Comparison of ENCODE assay signal across 28 cellular contexts in the genomic region with DNA sequence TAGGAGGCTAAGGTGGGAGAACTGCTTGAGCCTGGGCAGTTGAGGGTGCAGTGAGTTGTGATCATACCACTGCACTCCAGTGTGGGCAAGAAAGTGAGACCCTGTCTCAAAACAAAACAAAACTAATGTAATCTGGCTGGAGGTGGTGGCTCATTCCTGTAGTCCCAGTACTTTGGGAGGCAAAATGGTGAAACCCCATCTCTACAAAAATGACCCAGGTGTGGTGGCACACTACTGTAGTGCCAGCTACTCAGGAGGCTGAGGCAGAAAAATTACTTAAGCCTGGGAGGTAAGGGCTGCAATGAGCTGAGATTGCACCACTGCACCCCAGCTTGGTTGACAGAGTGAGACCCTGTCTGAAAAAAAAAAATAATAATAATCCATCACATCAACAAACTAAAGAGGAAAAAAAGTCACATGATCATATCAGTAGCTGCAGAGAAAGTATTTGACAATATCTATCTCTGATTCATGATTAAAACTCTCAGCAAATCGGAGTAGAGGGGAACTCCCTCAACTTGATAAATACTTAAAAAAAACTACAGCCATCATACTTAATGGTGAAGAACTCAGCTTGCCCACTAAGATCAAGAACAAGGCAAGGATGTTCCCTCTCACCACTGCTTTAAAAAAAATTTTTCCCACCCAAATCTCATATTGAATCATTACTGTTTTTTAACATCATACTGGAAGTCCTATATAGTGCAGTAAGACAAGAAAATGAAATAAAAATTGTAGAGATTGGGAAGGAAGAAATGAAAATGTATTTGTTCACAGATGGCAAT. TPM values are rescaled to one million over a fixed set of nuclear protein-coding genes. Genes with fewer than 3 reads are reported as not detected.
A peak's percentile ranks its signal among the peaks of the same experiment; 100 is the strongest.
DNase-seq lines count a peak whose midpoint lies in the region; ATAC-seq lines count a peak whose summit lies in the region.
"Had no signal": no experiment of that assay in that cellular context is flagged by ENCODE, and none has a peak within 500 bp of the region (broad histone marks: within the 10 kb centered on the region; RNA-seq: fewer than 3 reads in every experiment).

No MANE protein-coding gene starts in this region.

- POLR2A ChIA-PET in activated CD4-positive, alpha-beta T cell treated with anti-CD3 and anti-CD28 coated beads for 36 hours (lab: Charles Lee) = interaction anchor here (0.6 to 1.0 kb wide), 3 partner anchors 25 to 124 kb away, joined by 3 to 6 read pairs (median 3); no protein-coding TSS in a partner anchor

- H3K9ac ChIP-seq in skeletal muscle tissue (ENCODE audit: low read depth in 1 of 3, low read length in 3 of 3) = no peak overlapping the region

- H3K4me1 Mint-ChIP-seq in activated CD4-positive, alpha-beta T cell treated with anti-CD3 and anti-CD28 coated beads for 36 hours = peaks cover 25% of the 10 kb centered on the region
- H3K4me1 Mint-ChIP-seq in activated CD4-positive, alpha-beta T cell treated with anti-CD3 and anti-CD28 coated beads, Interleukin-2, amount 10 ng/mL, durations not matched to agents 24 days and 14 days = peaks cover 3% of the 10 kb centered on the region
- peaks cover 14% of the 10 kb centered on the region for H3K4me1 Mint-ChIP-seq in activated naive CD8-positive, alpha-beta T cell treated with anti-CD3 and anti-CD28 coated beads, Interleukin-2, amount 50 U/mL, for 24 hours
- H3K4me1 Mint-ChIP-seq in activated naive CD8-positive, alpha-beta T cell treated with anti-CD3 and anti-CD28 coated beads for 36 hours = peaks cover 16% of the 10 kb centered on the region

- intact Hi-C loops in activated CD4-positive, alpha-beta T cell treated with anti-CD3 and anti-CD28 coated beads for 36 hours (cut with DNase I, micrococcal nuclease) = no loop called here
- intact Hi-C loops in activated CD4-positive, alpha-beta T cell treated with anti-CD3 and anti-CD28 coated beads, Interleukin-2, amount 10 ng/mL, durations not matched to agents 24 days and 14 days (cut with micrococcal nuclease) = no loop called here

- H3K4me3 Mint-ChIP-seq in activated CD4-positive, alpha-beta T cell treated with anti-CD3 and anti-CD28 coated beads for 36 hours = no peak overlapping the region
- H3K4me3 Mint-ChIP-seq in activated CD4-positive, alpha-beta T cell treated with anti-CD3 and anti-CD28 coated beads, Interleukin-2, amount 10 ng/mL, durations not matched to agents 24 days and 14 days = no peak overlapping the region
- no peak overlapping the region for H3K4me3 Mint-ChIP-seq in activated naive CD8-positive, alpha-beta T cell treated with anti-CD3 and anti-CD28 coated beads, Interleukin-2, amount 50 U/mL, for 24 hours
- H3K4me3 Mint-ChIP-seq in activated naive CD8-positive, alpha-beta T cell treated with anti-CD3 and anti-CD28 coated beads for 36 hours = no peak overlapping the region
- H3K4me3 Mint-ChIP-seq: B cell; CD8-positive, alpha-beta memory T cell had no signal

- peak overlapping the region; percentile 47 for H3K27ac Mint-ChIP-seq in activated CD4-positive, alpha-beta T cell treated with anti-CD3 and anti-CD28 coated beads for 36 hours
- no peak overlapping the region for H3K27ac Mint-ChIP-seq in activated CD4-positive, alpha-beta T cell treated with anti-CD3 and anti-CD28 coated beads, Interleukin-2, amount 10 ng/mL, durations not matched to agents 24 days and 14 days
- peak overlapping the region; percentile 31 for H3K27ac Mint-ChIP-seq in activated naive CD8-positive, alpha-beta T cell treated with anti-CD3 and anti-CD28 coated beads, Interleukin-2, amount 50 U/mL, for 24 hours
- no peak overlapping the region for H3K27ac Mint-ChIP-seq in activated naive CD8-positive, alpha-beta T cell treated with anti-CD3 and anti-CD28 coated beads for 36 hours
- H3K27ac Mint-ChIP-seq: B cell, IgD-negative memory B cell had no signal

- H3K9me3 ChIP-seq in skeletal muscle tissue (ENCODE audit: control insufficient read depth in 3 of 3, low read length in 3 of 3) = no peaks in the 10 kb centered on the region

- H3K4me3 ChIP-seq in skeletal muscle tissue (ENCODE audit: low read length in 3 of 3) = no peak overlapping the region
- H3K4me3 ChIP-seq: GM12878 had no signal

- DNase-seq in activated CD4-positive, alpha-beta T cell treated with anti-CD3 and anti-CD28 coated beads for 36 hours = peak; percentile 11
- DNase-seq in activated CD4-positive, alpha-beta T cell treated with anti-CD3 and anti-CD28 coated beads, Interleukin-2, amount 10 ng/mL, durations not matched to agents 24 days and 14 days = no peak
- no peak for DNase-seq in activated naive CD8-positive, alpha-beta T cell treated with anti-CD3 and anti-CD28 coated beads, Interleukin-2, amount 50 U/mL, for 24 hours
- DNase-seq in activated naive CD8-positive, alpha-beta T cell treated with anti-CD3 and anti-CD28 coated beads for 36 hours = no peak
- DNase-seq in medulla oblongata (ENCODE audit: extremely low spot score) = no peak
- no peak for DNase-seq in stimulated activated CD8-positive, alpha-beta memory T cell treated with anti-CD3 and anti-CD28 coated beads, Interleukin-4, amount 100 ng/mL, for 48 hours
- DNase-seq: CD8-positive, alpha-beta memory T cell; DMS 273 treated with DMSO at 0.1 percent for 48 hours; DMS79; EL; GDM1; HCEC 1CT; NCI-H1048; NCI-H1417; NCI-H1694; NCI-H2029 treated with DMSO at 0.1 percent for 48 hours; NCI-H446 treated with DMSO at 0.1 percent for 48 hours; NCI-H526; NCI-H82; NK-92 treated with Interleukin-12 subunit alpha and Interleukin-12 subunit beta, amount 100 ng/mL, for 24 hours; PC-3 had no signal

- H3K27me3 Mint-ChIP-seq in activated CD4-positive, alpha-beta T cell treated with anti-CD3 and anti-CD28 coated beads for 36 hours = no peaks in the 10 kb centered on the region
- H3K27me3 Mint-ChIP-seq in activated CD4-positive, alpha-beta T cell treated with anti-CD3 and anti-CD28 coated beads, Interleukin-2, amount 10 ng/mL, durations not matched to agents 24 days and 14 days = no peaks in the 10 kb centered on the region
- no peaks in the 10 kb centered on the region for H3K27me3 Mint-ChIP-seq in activated naive CD8-positive, alpha-beta T cell treated with anti-CD3 and anti-CD28 coated beads, Interleukin-2, amount 50 U/mL, for 24 hours
- no peaks in the 10 kb centered on the region for H3K27me3 Mint-ChIP-seq in activated naive CD8-positive, alpha-beta T cell treated with anti-CD3 and anti-CD28 coated beads for 36 hours
- H3K27me3 Mint-ChIP-seq: B cell; CD8-positive, alpha-beta memory T cell; IgD-negative memory B cell had no signal

- H3K27ac ChIP-seq in skeletal muscle tissue (ENCODE audit: low read depth, low read length) = peak overlapping the region; percentile 2
- H3K27ac ChIP-seq: 22Rv1, C4-2B had no signal

- no peaks in the 10 kb centered on the region for H3K27me3 ChIP-seq in skeletal muscle tissue (ENCODE audit: control insufficient read depth in 3 of 3, insufficient read depth in 3 of 3, low read length in 3 of 3)

- peaks cover 14 to 17% (median 16%) of the 10 kb centered on the region in 3 donors for H3K4me1 ChIP-seq in skeletal muscle tissue (ENCODE audit: control insufficient read depth in 3 of 3, insufficient read depth in 3 of 3, low read length in 3 of 3)

- H3K36me3 ChIP-seq in skeletal muscle tissue (ENCODE audit: control insufficient read depth in 3 of 3, insufficient read depth in 3 of 3, low read length in 3 of 3) = no peaks in the 10 kb centered on the region

- CTCF ChIA-PET in activated CD4-positive, alpha-beta T cell treated with anti-CD3 and anti-CD28 coated beads for 36 hours (lab: Charles Lee) = no interaction called here

- peak; percentile 75 for ATAC-seq in activated CD4-positive, alpha-beta T cell treated with anti-CD3 and anti-CD28 coated beads for 36 hours
- ATAC-seq in activated naive CD8-positive, alpha-beta T cell treated with anti-CD3 and anti-CD28 coated beads, Interleukin-2, amount 50 U/mL, for 24 hours = peak; percentile 20
- ATAC-seq: GM12878, PC-3, Right ventricle myocardium inferior had no signal

- peaks cover 7% of the 10 kb centered on the region for H3K36me3 Mint-ChIP-seq in activated CD4-positive, alpha-beta T cell treated with anti-CD3 and anti-CD28 coated beads for 36 hours (ENCODE audit: low read depth)
- peaks cover 11% of the 10 kb centered on the region for H3K36me3 Mint-ChIP-seq in activated CD4-positive, alpha-beta T cell treated with anti-CD3 and anti-CD28 coated beads, Interleukin-2, amount 10 ng/mL, durations not matched to agents 24 days and 14 days (ENCODE audit: low read depth)
- peaks cover 11% of the 10 kb centered on the region for H3K36me3 Mint-ChIP-seq in activated naive CD8-positive, alpha-beta T cell treated with anti-CD3 and anti-CD28 coated beads, Interleukin-2, amount 50 U/mL, for 24 hours (ENCODE audit: low read depth)
- peaks cover 24% of the 10 kb centered on the region for H3K36me3 Mint-ChIP-seq in activated naive CD8-positive, alpha-beta T cell treated with anti-CD3 and anti-CD28 coated beads for 36 hours

- peaks cover 22% of the 10 kb centered on the region for H3K9me3 Mint-ChIP-seq in activated CD4-positive, alpha-beta T cell treated with anti-CD3 and anti-CD28 coated beads for 36 hours (ENCODE audit: low read depth)
- peaks cover 22% of the 10 kb centered on the region for H3K9me3 Mint-ChIP-seq in activated CD4-positive, alpha-beta T cell treated with anti-CD3 and anti-CD28 coated beads, Interleukin-2, amount 10 ng/mL, durations not matched to agents 24 days and 14 days
- peaks cover 15% of the 10 kb centered on the region for H3K9me3 Mint-ChIP-seq in activated naive CD8-positive, alpha-beta T cell treated with anti-CD3 and anti-CD28 coated beads, Interleukin-2, amount 50 U/mL, for 24 hours
- peaks cover 27% of the 10 kb centered on the region for H3K9me3 Mint-ChIP-seq in activated naive CD8-positive, alpha-beta T cell treated with anti-CD3 and anti-CD28 coated beads for 36 hours

RNA-seq across cellular contexts. Expression of a gene that starts 31.0 kb away (rescaled TPM):
- total RNA-seq in activated CD4-positive, alpha-beta T cell treated with anti-CD3 and anti-CD28 coated beads for 36 hours = 10 to 100 TPM; 12.8 to 15.0 TPM
- 19.4 and 22.8 TPM in 2 replicates for total RNA-seq in activated CD4-positive, alpha-beta T cell treated with anti-CD3 and anti-CD28 coated beads, Interleukin-2, amount 10 ng/mL, durations not matched to agents 24 days and 14 days
- total RNA-seq in activated naive CD8-positive, alpha-beta T cell treated with anti-CD3 and anti-CD28 coated beads for 36 hours = 10 to 100 TPM; 19.2 to 20.3 TPM
- total RNA-seq in skeletal muscle tissue = 29.7 TPM

RNA-seq across cellular contexts. Expression of a gene that starts 56.2 kb away (rescaled TPM):
- 10 to 100 TPM; 28.9 to 40.4 TPM for total RNA-seq in activated CD4-positive, alpha-beta T cell treated with anti-CD3 and anti-CD28 coated beads for 36 hours
- total RNA-seq in activated CD4-positive, alpha-beta T cell treated with anti-CD3 and anti-CD28 coated beads, Interleukin-2, amount 10 ng/mL, durations not matched to agents 24 days and 14 days = 33.5 and 34.7 TPM in 2 replicates
- total RNA-seq in activated naive CD8-positive, alpha-beta T cell treated with anti-CD3 and anti-CD28 coated beads for 36 hours = 10 to 100 TPM; 28.3 to 29.8 TPM
- 20.9 TPM for total RNA-seq in skeletal muscle tissue

Comparison
In these comparisons a context has a peak if more than half of its experiments do, and no peak if none do; other contexts are left out.
1. H3K27ac Mint-ChIP-seq: peak in activated CD4-positive, alpha-beta T cell treated with anti-CD3 and anti-CD28 coated beads for 36 hours (single experiment) and activated naive CD8-positive, alpha-beta T cell treated with anti-CD3 and anti-CD28 coated beads, Interleukin-2, amount 50 U/mL, for 24 hours (single experiment); none in activated CD4-positive, alpha-beta T cell treated with anti-CD3 and anti-CD28 coated beads, Interleukin-2, amount 10 ng/mL, durations not matched to agents 24 days and 14 days (single experiment) and activated naive CD8-positive, alpha-beta T cell treated with anti-CD3 and anti-CD28 coated beads for 36 hours (single experiment).